ENCODE assay signal across 15 cellular contexts in the genomic region with DNA sequence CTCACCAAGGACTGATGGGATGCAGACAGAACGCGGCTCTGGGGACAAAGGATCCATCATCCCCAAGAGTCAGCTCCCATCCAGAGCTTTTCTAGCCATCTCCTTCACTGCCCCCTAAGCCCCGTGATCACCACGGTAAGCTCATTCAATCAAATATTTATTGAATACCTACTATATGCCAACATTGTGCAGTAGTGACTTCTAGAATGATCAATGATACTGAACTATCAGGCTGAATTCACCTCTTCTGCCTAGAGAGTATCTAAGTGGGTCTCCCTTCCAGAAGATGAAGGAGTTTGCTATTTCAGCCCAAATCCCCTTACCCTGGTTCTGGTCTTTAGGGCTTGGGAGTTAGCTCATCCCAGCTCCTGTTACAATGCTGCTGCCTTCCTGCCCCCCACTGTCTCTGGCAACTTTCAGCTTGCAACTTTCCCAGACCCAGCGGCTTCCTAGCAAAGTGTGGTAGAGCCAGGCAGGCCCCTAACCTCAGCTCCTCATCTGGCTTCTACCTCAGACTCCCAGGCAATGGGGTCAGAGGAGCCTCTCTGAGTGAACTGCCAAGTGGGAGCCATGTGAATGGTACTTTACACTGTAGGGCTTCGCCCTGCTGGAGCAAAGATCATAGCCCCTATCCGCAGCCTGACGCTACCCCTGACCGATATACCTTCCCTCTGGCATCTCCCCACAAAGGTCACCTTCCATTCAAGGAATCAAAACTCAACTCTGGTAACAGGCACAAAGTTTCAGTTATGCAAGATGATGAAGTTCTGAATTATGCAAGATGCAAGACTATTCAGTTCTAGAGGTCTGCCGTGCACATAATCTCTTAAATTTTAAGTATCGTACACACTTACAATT. TPM values are rescaled to one million over a fixed set of nuclear protein-coding genes. Genes with fewer than 3 reads are reported as not detected.
DNase-seq lines count a peak whose midpoint lies in the region; ATAC-seq and TF ChIP-seq lines count a peak whose summit lies in the region.
"Had no signal": no experiment of that assay in that cellular context is flagged by ENCODE, and none has a peak within 500 bp of the region (broad histone marks: within the 10 kb centered on the region; RNA-seq: fewer than 3 reads in every experiment).

No MANE protein-coding gene starts in this region.

- no peaks in the 10 kb centered on the region for H3K27me3 Mint-ChIP-seq in activated naive CD4-positive, alpha-beta T cell treated with anti-CD3 and anti-CD28 coated beads, Interleukin-2, amount 50 U/mL, for 24 hours
- H3K27me3 Mint-ChIP-seq in type B pancreatic cell, result no peaks in the 10 kb centered on the region
- H3K27me3 Mint-ChIP-seq: progenitor cell of endocrine pancreas; stimulated activated naive CD8-positive, alpha-beta T cell treated with anti-CD3 and anti-CD28 coated beads, Interleukin-15, Interleukin-2, amounts not matched to agents 100 ng/mL and 50 ng/mL, for 24 hours had no signal

- intact Hi-C loops in OCI-LY7 (cut with micrococcal nuclease; ENCODE audit: unreplicated experiment) (loop anchor here (1.0 to 10.0 kb wide), 4 partner anchors 44 to 437 kb away; no protein-coding TSS in a partner anchor), dorsolateral prefrontal cortex (cut with DNase I) (loop anchor here (2.0 to 5.0 kb wide), 4 partner anchors 275 to 436 kb away; no protein-coding TSS in a partner anchor)

- H3K9me3 ChIP-seq in OCI-LY7 (ENCODE audit: low read length), result no peaks in the 10 kb centered on the region
- H3K9me3 ChIP-seq: upper lobe of left lung had no signal

- H3K9me2 ChIP-seq in OCI-LY7 (ENCODE audit: insufficient read depth, low read length), result no peaks in the 10 kb centered on the region

- no peaks in the 10 kb centered on the region for H4K20me1 ChIP-seq in OCI-LY7 (ENCODE audit: insufficient read depth, low read length)

- peak overlapping the region; percentile 12 for H3K27ac Mint-ChIP-seq in activated naive CD4-positive, alpha-beta T cell treated with anti-CD3 and anti-CD28 coated beads, Interleukin-2, amount 50 U/mL, for 24 hours
- no peak overlapping the region for H3K27ac Mint-ChIP-seq in type B pancreatic cell
- H3K27ac Mint-ChIP-seq: nephron; progenitor cell of endocrine pancreas; stimulated activated naive CD8-positive, alpha-beta T cell treated with anti-CD3 and anti-CD28 coated beads, Interleukin-15, Interleukin-2, amounts not matched to agents 100 ng/mL and 50 ng/mL, for 24 hours had no signal

- BruUV-seq in OCI-LY7 (replicated peaks; lab: Mats Ljungman, UMichigan), result no TSS peak

- H3K9me3 Mint-ChIP-seq in activated naive CD4-positive, alpha-beta T cell treated with anti-CD3 and anti-CD28 coated beads, Interleukin-2, amount 50 U/mL, for 24 hours, result no peaks in the 10 kb centered on the region
- H3K9me3 Mint-ChIP-seq in type B pancreatic cell, result no peaks in the 10 kb centered on the region
- H3K9me3 Mint-ChIP-seq: nephron; stimulated activated naive CD8-positive, alpha-beta T cell treated with anti-CD3 and anti-CD28 coated beads, Interleukin-15, Interleukin-2, amounts not matched to agents 100 ng/mL and 50 ng/mL, for 24 hours had no signal

- no peak for ATAC-seq in GM18870 (IDR thresholded peaks at IDR 0.05; ENCODE audit: unreplicated experiment)

- peaks cover 5% of the 10 kb centered on the region for H3K36me3 Mint-ChIP-seq in activated naive CD4-positive, alpha-beta T cell treated with anti-CD3 and anti-CD28 coated beads, Interleukin-2, amount 50 U/mL, for 24 hours
- H3K36me3 Mint-ChIP-seq in type B pancreatic cell, result peaks cover 16% of the 10 kb centered on the region

- H3K79me2 ChIP-seq in OCI-LY7 (ENCODE audit: insufficient read depth, low read depth, low read length), result no peaks in the 10 kb centered on the region

- H3K36me3 ChIP-seq in OCI-LY7 (ENCODE audit: insufficient read depth, low read length), result peaks cover 34% of the 10 kb centered on the region

- no peak overlapping the region for H3K4me3 Mint-ChIP-seq in activated naive CD4-positive, alpha-beta T cell treated with anti-CD3 and anti-CD28 coated beads, Interleukin-2, amount 50 U/mL, for 24 hours
- no peak overlapping the region for H3K4me3 Mint-ChIP-seq in type B pancreatic cell
- H3K4me3 Mint-ChIP-seq: nephron; stimulated activated naive CD8-positive, alpha-beta T cell treated with anti-CD3 and anti-CD28 coated beads, Interleukin-15, Interleukin-2, amounts not matched to agents 100 ng/mL and 50 ng/mL, for 24 hours had no signal

- no peaks in the 10 kb centered on the region for H3K4me1 ChIP-seq in OCI-LY7 (ENCODE audit: insufficient read depth, low read length, poor library complexity, severe bottlenecking)
- H3K4me1 ChIP-seq: upper lobe of left lung had no signal

- no peaks in the 10 kb centered on the region for H3K4me1 Mint-ChIP-seq in activated naive CD4-positive, alpha-beta T cell treated with anti-CD3 and anti-CD28 coated beads, Interleukin-2, amount 50 U/mL, for 24 hours
- H3K4me1 Mint-ChIP-seq in type B pancreatic cell (ENCODE audit: unreplicated experiment), result peaks cover 19% of the 10 kb centered on the region

- H2AFZ ChIP-seq in OCI-LY7 (ENCODE audit: low read length), result no peak overlapping the region

- no peak for DNase-seq in activated naive CD4-positive, alpha-beta T cell treated with Interleukin-2 at 50 U/mL for 16 hours
- no peak for DNase-seq in OCI-LY7 (ENCODE audit: low spot score)
- no peak for DNase-seq in dorsolateral prefrontal cortex
- no peak for DNase-seq in type B pancreatic cell (ENCODE audit: extremely low spot score, unreplicated experiment)
- no peak for DNase-seq in activated T-cell treated with anti-CD3 and anti-CD28 coated beads, Interleukin-2, amount 50 U/mL, for 1 hour
- no peak for DNase-seq in activated CD8-positive, alpha-beta memory T cell treated with anti-CD3 and anti-CD28 coated beads, Interleukin-2, amount 50 U/mL, for 48 hours
- DNase-seq: NCI-H510A, SIG-M5 had no signal

- CTCF ChIA-PET in OCI-LY7 (lab: Charles Lee; ENCODE audit: unreplicated experiment), result interaction anchor here (0.7 to 1.3 kb wide), 2 partner anchors 43 to 49 kb away, joined by 3 read pairs; no protein-coding TSS in a partner anchor

- POLR2A ChIA-PET in OCI-LY7 (lab: Charles Lee), result interaction anchor here (1.0 to 1.1 kb wide), 3 partner anchors 11 to 41 kb away, joined by 3 to 5 read pairs (median 4); no protein-coding TSS in a partner anchor

- H3K27me3 ChIP-seq in dorsolateral prefrontal cortex, result no peaks in the 10 kb centered on the region
- H3K27me3 ChIP-seq: upper lobe of left lung had no signal

- H3K4me3 ChIP-seq in OCI-LY7 (ENCODE audit: low read depth, low read length, poor library complexity, severe bottlenecking) (no peak overlapping the region), dorsolateral prefrontal cortex (no peak overlapping the region)
- H3K4me3 ChIP-seq: upper lobe of left lung had no signal

- H3K4me2 ChIP-seq in OCI-LY7 (ENCODE audit: low read length), result no peak overlapping the region

- H3K27ac ChIP-seq in OCI-LY7 (ENCODE audit: low read depth, low read length, poor library complexity, severe bottlenecking), result no peak overlapping the region
- H3K27ac ChIP-seq in dorsolateral prefrontal cortex, result peak overlapping the region in 47 of 59 donors; percentile 5 to 94 (median 78)
- H3K27ac ChIP-seq: upper lobe of left lung had no signal

- peak; percentile 57; the same call in 1 of the 2 replicates for TF ChIP-seq CTCF in OCI-LY7 (conservative IDR thresholded peaks at IDR 0.05; ENCODE audit: low read length)
- peak in 25 of 56 donors; percentile 1 to 51 (median 22) for TF ChIP-seq CTCF in dorsolateral prefrontal cortex (IDR thresholded peaks at IDR 0.05 in 54 of 56, conservative IDR thresholded peaks at IDR 0.05 in 2 of 56; ENCODE audit: low read depth in 1 of 56, partially characterized antibody in 56 of 56)
- TF ChIP-seq CTCF in type B pancreatic cell (conservative IDR thresholded peaks at IDR 0.05), result peak; percentile 9

RNA-seq across cellular contexts. Expression of gene TMEM53, which starts 20.9 kb away (rescaled TPM):
- 5.5 and 6.6 TPM in 2 replicates for total RNA-seq in OCI-LY7 (2014; rRNA removed; shearing (Covaris generic))
- total RNA-seq in OCI-LY7 (2022) (8.1 and 8.9 TPM in 2 replicates), dorsolateral prefrontal cortex (10 to 100 TPM in 78 of 120 experiments, 1 to 10 TPM in 42; 6.1 to 18.4 (median 11.0) TPM), type B pancreatic cell (ENCODE audit: low replicate concordance) (6.6 and 9.1 TPM in 2 replicates)

RNA-seq across cellular contexts. Expression of gene ARMH1, which starts 21.2 kb away (rescaled TPM):
- total RNA-seq in OCI-LY7 (2014; rRNA removed; shearing (Covaris generic)), result 5.3 and 7.8 TPM in 2 replicates
- total RNA-seq in OCI-LY7 (2022) (7.9 and 8.9 TPM in 2 replicates), dorsolateral prefrontal cortex (10 to 100 TPM in 97 of 120 experiments, 1 to 10 TPM in 23; 5.2 to 28.0 (median 13.0) TPM), type B pancreatic cell (ENCODE audit: low replicate concordance) (5.5 and 11.6 TPM in 2 replicates)
- total RNA-seq: endothelial cell of umbilical vein had no signal
